ENCODE assay signal across 8 cellular contexts in the genomic region with DNA sequence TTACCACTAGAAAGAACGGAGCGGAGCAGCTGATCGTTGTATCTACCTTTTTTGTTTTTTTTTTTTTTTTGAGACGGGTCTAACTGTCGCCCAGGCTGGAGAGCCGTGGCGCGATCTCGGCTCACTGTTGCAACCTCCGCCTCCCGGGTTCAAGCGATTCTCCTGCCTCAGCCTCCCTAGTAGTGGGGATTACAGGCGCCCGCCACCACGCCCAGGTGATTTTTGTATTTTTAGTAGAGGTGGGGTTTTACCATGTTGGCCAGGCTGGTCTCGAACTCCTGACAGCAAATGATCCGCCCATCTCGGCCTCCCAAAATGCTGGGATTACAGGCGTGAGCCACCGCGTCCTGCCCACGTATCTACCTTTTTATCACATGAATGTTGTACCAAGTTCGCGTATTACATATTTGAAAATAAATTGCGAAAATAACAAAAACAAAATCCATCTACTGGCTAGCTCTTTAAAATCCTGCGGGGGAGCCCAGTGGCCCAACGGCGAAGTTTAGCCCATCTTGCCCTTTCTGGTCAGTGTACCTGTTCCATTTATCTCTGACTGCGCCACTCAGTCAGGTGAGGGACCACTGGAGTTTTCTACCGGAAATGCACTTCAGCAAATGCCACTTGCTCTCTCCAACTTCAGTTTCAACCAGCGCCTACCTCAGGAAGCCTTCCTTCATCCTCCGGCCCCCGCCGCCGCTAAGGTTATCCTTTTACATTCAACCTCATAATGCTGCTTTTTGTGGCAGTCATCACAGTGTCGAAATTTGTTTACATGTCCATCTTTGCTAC. TPM values are rescaled to one million over a fixed set of nuclear protein-coding genes. Genes with fewer than 3 reads are reported as not detected.
DNase-seq lines count a peak whose midpoint lies in the region; ATAC-seq and TF ChIP-seq lines count a peak whose summit lies in the region.

No MANE protein-coding gene starts in this region.

- in situ Hi-C loops in brain microvascular endothelial cell (cut with HindIII; ENCODE audit: low pct_ligation_motif_present, low sequenced_read_pairs): no loop called here

- CTCF ChIA-PET in activated CD4-positive, alpha-beta T cell treated with anti-CD3 and anti-CD28 coated beads for 36 hours (lab: Charles Lee): no interaction called here

- no peaks in the 10 kb centered on the region for H3K27me3 ChIP-seq in brain microvascular endothelial cell (replicated peaks)

- H3K27me3 Mint-ChIP-seq in activated CD4-positive, alpha-beta T cell treated with anti-CD3 and anti-CD28 coated beads for 36 hours: no peaks in the 10 kb centered on the region

- H3K4me3 Mint-ChIP-seq in activated CD4-positive, alpha-beta T cell treated with anti-CD3 and anti-CD28 coated beads for 36 hours: peak overlapping the region; percentile 75
- peak overlapping the region; percentile 90 for H3K4me3 Mint-ChIP-seq in stimulated activated effector memory CD8-positive, alpha-beta T cell treated with anti-CD3 and anti-CD28 coated beads, Interleukin-12 subunit alpha, Interleukin-12 subunit beta, amount 100 ng/mL, for 72 hours

- H3K36me3 Mint-ChIP-seq in activated CD4-positive, alpha-beta T cell treated with anti-CD3 and anti-CD28 coated beads for 36 hours (ENCODE audit: low read depth): peaks cover 31% of the 10 kb centered on the region
- peaks cover 72% of the 10 kb centered on the region for H3K36me3 Mint-ChIP-seq in stimulated activated effector memory CD8-positive, alpha-beta T cell treated with anti-CD3 and anti-CD28 coated beads, Interleukin-12 subunit alpha, Interleukin-12 subunit beta, amount 100 ng/mL, for 72 hours

- peak; percentile 54 for DNase-seq in activated CD4-positive, alpha-beta T cell treated with anti-CD3 and anti-CD28 coated beads for 36 hours
- no peak for DNase-seq in activated CD4-positive, alpha-beta T cell treated with anti-CD3 and anti-CD28 coated beads for 1 hour
- peak; percentile 49 for DNase-seq in RKO (ENCODE audit: low spot score)
- no peak for DNase-seq in brain microvascular endothelial cell
- peak; percentile 76 for DNase-seq in left kidney (ENCODE audit: low read depth, low spot score)
- DNase-seq in stimulated activated effector memory CD8-positive, alpha-beta T cell treated with anti-CD3 and anti-CD28 coated beads, Interleukin-12 subunit alpha, Interleukin-12 subunit beta, amount 100 ng/mL, for 72 hours (ENCODE audit: low spot score in 2 of 2): peak; percentile 17 to 61

- peaks cover 30% of the 10 kb centered on the region for H3K4me1 Mint-ChIP-seq in activated CD4-positive, alpha-beta T cell treated with anti-CD3 and anti-CD28 coated beads for 36 hours
- peaks cover 32% of the 10 kb centered on the region for H3K4me1 Mint-ChIP-seq in stimulated activated effector memory CD8-positive, alpha-beta T cell treated with anti-CD3 and anti-CD28 coated beads, Interleukin-12 subunit alpha, Interleukin-12 subunit beta, amount 100 ng/mL, for 72 hours

- H3K9me3 Mint-ChIP-seq in activated CD4-positive, alpha-beta T cell treated with anti-CD3 and anti-CD28 coated beads for 36 hours (ENCODE audit: low read depth): no peaks in the 10 kb centered on the region
- H3K9me3 Mint-ChIP-seq in stimulated activated effector memory CD8-positive, alpha-beta T cell treated with anti-CD3 and anti-CD28 coated beads, Interleukin-12 subunit alpha, Interleukin-12 subunit beta, amount 100 ng/mL, for 72 hours: no peaks in the 10 kb centered on the region

- H3K4me3 ChIP-seq in brain microvascular endothelial cell (ENCODE audit: low read depth, low read length): peak overlapping the region; percentile 74

- H3K36me3 ChIP-seq in brain microvascular endothelial cell (replicated peaks): peaks cover under 1% of the 10 kb centered on the region

- intact Hi-C loops in activated CD4-positive, alpha-beta T cell treated with anti-CD3 and anti-CD28 coated beads for 36 hours (cut with DNase I, micrococcal nuclease): loop anchor here (1.0 to 10.0 kb wide), 7 partner anchors 175 to 711 kb away; a partner anchor contains a TSS

- POLR2A ChIA-PET in activated CD4-positive, alpha-beta T cell treated with anti-CD3 and anti-CD28 coated beads for 36 hours (lab: Charles Lee): interaction anchor here (0.6 kb wide), 1 partner anchor 146 kb away, joined by 3 read pairs; no protein-coding TSS in a partner anchor

- no peak for TF ChIP-seq CTCF in brain microvascular endothelial cell (IDR thresholded peaks at IDR 0.05; ENCODE audit: low read depth, low read length, missing control alignments)

- H3K27ac Mint-ChIP-seq in activated CD4-positive, alpha-beta T cell treated with anti-CD3 and anti-CD28 coated beads for 36 hours: peak overlapping the region; percentile 95
- peak overlapping the region; percentile 98 for H3K27ac Mint-ChIP-seq in stimulated activated effector memory CD8-positive, alpha-beta T cell treated with anti-CD3 and anti-CD28 coated beads, Interleukin-12 subunit alpha, Interleukin-12 subunit beta, amount 100 ng/mL, for 72 hours

- no peak for ATAC-seq in activated CD4-positive, alpha-beta T cell treated with anti-CD3 and anti-CD28 coated beads for 36 hours
- ATAC-seq in stimulated activated effector memory CD8-positive, alpha-beta T cell treated with anti-CD3 and anti-CD28 coated beads, Interleukin-12 subunit alpha, Interleukin-12 subunit beta, amount 100 ng/mL, for 72 hours: no peak
- ATAC-seq in HG03432 (IDR thresholded peaks at IDR 0.05; ENCODE audit: unreplicated experiment) (no peak), GM18867 (IDR thresholded peaks at IDR 0.05; ENCODE audit: unreplicated experiment) (no peak)

- H3K27ac ChIP-seq in brain microvascular endothelial cell: peak overlapping the region; percentile 84

RNA-seq across cellular contexts. Expression of a gene that starts 1.2 kb away (rescaled TPM):
- total RNA-seq in activated CD4-positive, alpha-beta T cell treated with anti-CD3 and anti-CD28 coated beads for 36 hours: 100 to 1,000 TPM; 106 to 143 TPM

Comparison
In these comparisons a context has a peak if more than half of its experiments do, and no peak if none do; other contexts are left out.
1. DNase-seq: peak in activated CD4-positive, alpha-beta T cell treated with anti-CD3 and anti-CD28 coated beads for 36 hours (single experiment), RKO (single experiment), left kidney (single experiment) and stimulated activated effector memory CD8-positive, alpha-beta T cell treated with anti-CD3 and anti-CD28 coated beads, Interleukin-12 subunit alpha, Interleukin-12 subunit beta, amount 100 ng/mL, for 72 hours (2 of 2); none in activated CD4-positive, alpha-beta T cell treated with anti-CD3 and anti-CD28 coated beads for 1 hour (single experiment) and brain microvascular endothelial cell (single experiment).